ENCODE assay signal across 8 cellular contexts in the genomic region with DNA sequence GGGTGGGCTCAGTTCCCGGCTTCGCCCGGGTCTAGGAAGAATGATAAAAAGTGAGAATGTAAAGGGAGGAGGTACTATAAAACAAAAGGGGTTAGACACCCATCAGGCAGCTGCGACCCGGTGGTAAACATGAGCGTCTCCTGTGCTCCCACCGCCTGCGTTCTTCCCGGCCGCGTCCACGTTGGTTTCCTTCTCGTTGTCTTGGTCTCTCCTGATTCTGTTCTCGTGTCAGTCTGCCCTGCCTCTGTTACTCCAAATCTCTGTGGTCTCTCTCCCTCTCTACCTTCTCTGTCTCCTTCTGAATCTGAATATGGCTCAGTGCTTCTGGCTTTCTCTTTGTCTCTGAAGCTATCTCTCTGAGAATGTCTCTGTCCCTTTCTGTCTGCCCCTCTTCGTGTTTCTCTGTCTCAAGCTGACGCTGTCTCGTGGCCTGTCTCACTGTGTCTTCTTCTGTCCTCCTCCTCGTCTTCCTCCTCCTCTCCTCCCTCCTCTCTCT. TPM values are rescaled to one million over a fixed set of nuclear protein-coding genes. Genes with fewer than 3 reads are reported as not detected.
DNase-seq lines count a peak whose midpoint lies in the region; ATAC-seq and TF ChIP-seq lines count a peak whose summit lies in the region.

No MANE protein-coding gene starts in this region.

- H3K27ac ChIP-seq in DND-41 (ENCODE audit: low read length) (no peak overlapping the region), rectal smooth muscle tissue (ENCODE audit: low read depth, low read length) (peak overlapping the region; percentile 63), MM.1S (ENCODE audit: low read length) (no peak overlapping the region)

- H3K9me2 ChIP-seq in MM.1S (replicated peaks; ENCODE audit: insufficient read depth, low read length) = no peaks in the 10 kb centered on the region

- H3K4me3 ChIP-seq in DND-41 (ENCODE audit: low read depth in 1 of 2, low read length in 2 of 2) = no peak overlapping the region
- peak overlapping the region; percentile 45 for H3K4me3 ChIP-seq in rectal smooth muscle tissue (ENCODE audit: low read length)
- H3K4me3 ChIP-seq in MM.1S (ENCODE audit: low read length) = no peak overlapping the region; the same call in 1 of the 2 replicates

- no peaks in the 10 kb centered on the region for H3K4me1 ChIP-seq in DND-41 (ENCODE audit: insufficient read depth, low read length)
- H3K4me1 ChIP-seq in rectal smooth muscle tissue (ENCODE audit: control insufficient read depth, insufficient read depth, low read length) = peaks cover 9% of the 10 kb centered on the region
- no peaks in the 10 kb centered on the region for H3K4me1 ChIP-seq in MM.1S (ENCODE audit: low read length)

- H3F3A ChIP-seq in MM.1S (ENCODE audit: insufficient read depth, low read length) = no peaks in the 10 kb centered on the region

- H3K79me2 ChIP-seq in DND-41 (ENCODE audit: insufficient read depth, low read length) = no peaks in the 10 kb centered on the region
- H3K79me2 ChIP-seq in MM.1S (ENCODE audit: low read length) = no peaks in the 10 kb centered on the region

- H3K9ac ChIP-seq in DND-41 (ENCODE audit: low read depth, low read length) (no peak overlapping the region), rectal smooth muscle tissue (ENCODE audit: low read length) (no peak overlapping the region), MM.1S (ENCODE audit: low read length) (no peak overlapping the region)

- H2AFZ ChIP-seq in DND-41 (ENCODE audit: low read depth, low read length) (no peak overlapping the region), MM.1S (ENCODE audit: low read length) (no peak overlapping the region)

- H4K20me1 ChIP-seq in DND-41 (ENCODE audit: insufficient read depth, low read length) = no peaks in the 10 kb centered on the region
- no peaks in the 10 kb centered on the region for H4K20me1 ChIP-seq in MM.1S (ENCODE audit: insufficient read depth, low read length)

- H3K36me3 ChIP-seq in DND-41 (ENCODE audit: insufficient read depth, low read length) = no peaks in the 10 kb centered on the region
- H3K36me3 ChIP-seq in rectal smooth muscle tissue (ENCODE audit: control insufficient read depth, insufficient read depth, low read length) = no peaks in the 10 kb centered on the region
- H3K36me3 ChIP-seq in MM.1S (replicated peaks; ENCODE audit: insufficient read depth, low read length) = no peaks in the 10 kb centered on the region

- 0 out of 3 replicates have a peak, but pooled peaks have one; percentile 12 for ATAC-seq in DND-41 (ENCODE audit: insufficient read depth, low read depth)
- ATAC-seq in GM19467 (IDR thresholded peaks at IDR 0.05; ENCODE audit: unreplicated experiment) = no peak

- H3K27me3 ChIP-seq in DND-41 (ENCODE audit: insufficient read depth, low read length, poor library complexity) = no peaks in the 10 kb centered on the region
- H3K27me3 ChIP-seq in rectal smooth muscle tissue (ENCODE audit: control insufficient read depth, insufficient read depth, low read length) = peaks cover 2% of the 10 kb centered on the region
- peaks cover 67% of the 10 kb centered on the region for H3K27me3 ChIP-seq in MM.1S (replicated peaks; ENCODE audit: insufficient read depth, low read length)

- no peak overlapping the region for H3K4me2 ChIP-seq in DND-41 (ENCODE audit: insufficient read depth, low read length)
- no peak overlapping the region for H3K4me2 ChIP-seq in MM.1S (ENCODE audit: low read depth, low read length)

- H3K9me3 ChIP-seq in DND-41 (ENCODE audit: insufficient read depth, low read length, severe bottlenecking) (no peaks in the 10 kb centered on the region), MM.1S (replicated peaks; ENCODE audit: insufficient read depth, low read length) (no peaks in the 10 kb centered on the region)

- no peak for TF ChIP-seq CTCF in DND-41 (IDR thresholded peaks at IDR 0.05; ENCODE audit: borderline replicate concordance, extremely low read depth, low read length, poor library complexity, severe bottlenecking)
- TF ChIP-seq CTCF in MM.1S (IDR thresholded peaks at IDR 0.05; ENCODE audit: low read length) = no peak

- DNase-seq in DND-41 (no peak), M059J (ENCODE audit: low read depth) (peak; percentile 53), fibroblast of peridontal ligament (ENCODE audit: extremely low read depth) (peak; percentile 23), NCI-H2081 treated with DMSO at 0.1 percent for 48 hours (lab: John Stamatoyannopoulos, UW) (no peak), MM.1S (no peak)
- no peak for DNase-seq in effector CD4-positive, alpha-beta T cell

RNA-seq across cellular contexts. Expression of gene FOXP4, which starts 41.6 kb away (rescaled TPM):
- 6.5 and 11.6 TPM in 2 replicates for total RNA-seq in M059J (2014; rRNA removed; shearing (Covaris generic))

Comparison
In these comparisons a context has a peak if more than half of its experiments do, and no peak if none do; other contexts are left out.
1. DNase-seq: peak in M059J (single experiment) and fibroblast of peridontal ligament (single experiment); none in DND-41 (single experiment), NCI-H2081 treated with DMSO at 0.1 percent for 48 hours (single experiment), effector CD4-positive, alpha-beta T cell (single experiment) and MM.1S (single experiment).